40 cellular contexts compared by ENCODE assay signal in the genomic region with DNA sequence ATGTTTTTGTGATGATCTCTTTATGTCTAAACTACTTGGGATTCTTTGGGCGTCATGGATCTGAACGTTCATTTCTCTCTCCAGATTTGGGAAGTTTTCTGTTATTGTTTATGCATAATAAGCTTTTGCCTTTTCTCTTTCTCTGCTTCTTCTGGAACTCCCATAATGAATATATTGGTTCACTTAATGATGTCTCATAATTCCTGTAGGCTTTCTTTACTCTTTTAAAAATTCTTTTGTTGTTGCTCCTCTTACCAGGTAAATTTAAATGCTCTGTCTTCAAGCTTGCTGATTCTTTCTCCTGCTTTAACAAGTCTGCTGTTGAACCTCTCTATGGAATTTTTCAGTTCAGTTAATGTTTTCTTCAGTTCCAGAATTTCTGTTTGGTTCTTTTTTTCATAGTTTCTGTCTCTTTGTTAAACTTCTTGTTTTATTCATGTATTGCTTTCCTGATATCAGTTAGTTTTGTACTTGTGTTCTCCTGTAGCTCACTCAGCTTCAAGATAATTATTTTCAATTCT.
"Had no signal": no experiment of that assay in that cellular context is flagged by ENCODE, and none has a peak within 500 bp of the region (broad histone marks: within the 10 kb centered on the region; RNA-seq: fewer than 3 reads in every experiment).

No MANE protein-coding gene starts in this region.

- ATAC-seq: activated naive CD4-positive, alpha-beta T cell treated with anti-CD3 and anti-CD28 coated beads, Interleukin-2, amount 50 U/mL, for 72 hours; activated naive CD8-positive, alpha-beta T cell treated with anti-CD3 and anti-CD28 coated beads, Interleukin-2, amount 50 U/mL, for 24 hours; activated T-cell treated with anti-CD3 and anti-CD28 coated beads, Interleukin-2, amount 50 U/mL, for 4 hours; activated T-cell treated with anti-CD3 and anti-CD28 coated beads, Interleukin-2, amount 50 U/mL, for 72 hours; activated T-helper 17 cell treated with anti-CD3 and anti-CD28 coated beads, Interleukin-2, amount 50 U/mL, for 72 hours; body of pancreas had no signal

- H3K4me1 Mint-ChIP-seq: activated naive CD4-positive, alpha-beta T cell treated with anti-CD3 and anti-CD28 coated beads, Interleukin-2, amount 10 ng/mL, durations not matched to agents 7 days and 5 days; activated naive CD4-positive, alpha-beta T cell treated with anti-CD3 and anti-CD28 coated beads, Interleukin-2, amount 50 U/mL, for 24 hours; activated naive CD8-positive, alpha-beta T cell treated with anti-CD3 and anti-CD28 coated beads for 36 hours; activated naive CD8-positive, alpha-beta T cell treated with anti-CD3 and anti-CD28 coated beads, Interleukin-2, amount 10 ng/mL, durations not matched to agents 7 days and 5 days; activated naive CD8-positive, alpha-beta T cell treated with anti-CD3 and anti-CD28 coated beads, Interleukin-2, amount 50 U/mL, for 24 hours; activated T-helper 17 cell treated with anti-CD3 and anti-CD28 coated beads, Interleukin-2, amount 50 U/mL, for 72 hours; brain; central memory CD8-positive, alpha-beta T cell had no signal

- H3K4me3 Mint-ChIP-seq: activated naive CD4-positive, alpha-beta T cell treated with anti-CD3 and anti-CD28 coated beads for 36 hours; activated naive CD4-positive, alpha-beta T cell treated with anti-CD3 and anti-CD28 coated beads, Interleukin-2, amount 10 ng/mL, durations not matched to agents 7 days and 5 days; activated naive CD4-positive, alpha-beta T cell treated with anti-CD3 and anti-CD28 coated beads, Interleukin-2, amount 50 U/mL, for 24 hours; activated naive CD8-positive, alpha-beta T cell; activated naive CD8-positive, alpha-beta T cell treated with anti-CD3 and anti-CD28 coated beads for 36 hours; activated naive CD8-positive, alpha-beta T cell treated with anti-CD3 and anti-CD28 coated beads, Interleukin-2, amount 10 ng/mL, durations not matched to agents 7 days and 5 days; activated naive CD8-positive, alpha-beta T cell treated with anti-CD3 and anti-CD28 coated beads, Interleukin-2, amount 50 U/mL, for 24 hours; activated T-cell treated with anti-CD3 and anti-CD28 coated beads, Interleukin-2, amount 50 U/mL, for 24 hours; activated T-cell treated with anti-CD3 and anti-CD28 coated beads, Interleukin-2, amount 50 U/mL, for 4 hours; activated T-cell treated with anti-CD3 and anti-CD28 coated beads, Interleukin-2, amount 50 U/mL, for 72 hours; activated T-helper 1 cell treated with anti-CD3 and anti-CD28 coated beads, Interleukin-12 subunit alpha, Interleukin-12 subunit beta, Interleukin-2, Interleukin-4 antibody, amounts not matched to agents 30 ng/mL and 10 ng/mL and 1 ng/mL, durations not matched to agents 14 hours and 24 hours and 36 hours; activated T-helper 17 cell treated with anti-CD3 and anti-CD28 coated beads, Interleukin-2, amount 50 U/mL, for 72 hours; brain; central memory CD8-positive, alpha-beta T cell had no signal

- DNase-seq: activated effector memory CD4-positive, alpha-beta T cell treated with anti-CD3 and anti-CD28 coated beads, Interleukin-2, amount 50 U/mL, for 16 hours; activated effector memory CD4-positive, alpha-beta T cell treated with Interleukin-2 at 50 U/mL for 16 hours; activated gamma-delta T cell; activated gamma-delta T cell treated with Interleukin-2 at 50 U/mL for 16 hours; activated naive CD4-positive, alpha-beta T cell; activated naive CD4-positive, alpha-beta T cell treated with anti-CD3 and anti-CD28 coated beads for 36 hours; activated naive CD4-positive, alpha-beta T cell treated with anti-CD3 and anti-CD28 coated beads, Interleukin-2, amount 10 ng/mL, durations not matched to agents 7 days and 5 days; activated naive CD4-positive, alpha-beta T cell treated with anti-CD3 and anti-CD28 coated beads, Interleukin-2, amount 50 U/mL, for 16 hours; activated naive CD4-positive, alpha-beta T cell treated with Interleukin-2 at 50 U/mL for 16 hours; activated naive CD8-positive, alpha-beta T cell treated with anti-CD3 and anti-CD28 coated beads for 36 hours; activated naive CD8-positive, alpha-beta T cell treated with anti-CD3 and anti-CD28 coated beads, Interleukin-2, amount 10 ng/mL, durations not matched to agents 7 days and 5 days; activated naive CD8-positive, alpha-beta T cell treated with anti-CD3 and anti-CD28 coated beads, Interleukin-2, amount 50 U/mL, for 24 hours; activated T-cell treated with anti-CD3 and anti-CD28 coated beads, Interleukin-2, amount 50 U/mL, for 1 hour; activated T-cell treated with anti-CD3 and anti-CD28 coated beads, Interleukin-2, amount 50 U/mL, for 24 hours; activated T-cell treated with anti-CD3 and anti-CD28 coated beads, Interleukin-2, amount 50 U/mL, for 4 hours; activated T-cell treated with anti-CD3 and anti-CD28 coated beads, Interleukin-2, amount 50 U/mL, for 48 hours; activated T-cell treated with anti-CD3 and anti-CD28 coated beads, Interleukin-2, amount 50 U/mL, for 72 hours; adrenal gland; amniotic stem cell; amygdala; anterior cingulate cortex; aorta; body of pancreas; brain microvascular endothelial cell; caudate nucleus; central memory CD4-positive, alpha-beta T cell; cerebellar nuclear complex had no signal

- H3K4me3 ChIP-seq: adrenal gland, ascending aorta, body of pancreas, breast epithelium, cardiac muscle cell had no signal

- H3K36me3 ChIP-seq: adrenal gland, ascending aorta, brain microvascular endothelial cell, breast epithelium, cardiac muscle cell had no signal

- H3K9me3 ChIP-seq: body of pancreas had no signal

- H3K27ac ChIP-seq: adrenal gland, ascending aorta, body of pancreas, brain microvascular endothelial cell, breast epithelium, cardiac muscle cell had no signal

- H3K27me3 ChIP-seq: adrenal gland, ascending aorta, body of pancreas, brain microvascular endothelial cell, breast epithelium, cardiac muscle cell had no signal

- H3K36me3 Mint-ChIP-seq: activated naive CD4-positive, alpha-beta T cell treated with anti-CD3 and anti-CD28 coated beads, Interleukin-2, amount 10 ng/mL, durations not matched to agents 7 days and 5 days; activated naive CD4-positive, alpha-beta T cell treated with anti-CD3 and anti-CD28 coated beads, Interleukin-2, amount 50 U/mL, for 24 hours; activated naive CD8-positive, alpha-beta T cell; activated naive CD8-positive, alpha-beta T cell treated with anti-CD3 and anti-CD28 coated beads for 36 hours; activated naive CD8-positive, alpha-beta T cell treated with anti-CD3 and anti-CD28 coated beads, Interleukin-2, amount 10 ng/mL, durations not matched to agents 7 days and 5 days had no signal

- H3K27me3 Mint-ChIP-seq: activated naive CD4-positive, alpha-beta T cell treated with anti-CD3 and anti-CD28 coated beads, Interleukin-2, amount 10 ng/mL, durations not matched to agents 7 days and 5 days; activated naive CD4-positive, alpha-beta T cell treated with anti-CD3 and anti-CD28 coated beads, Interleukin-2, amount 50 U/mL, for 24 hours; activated naive CD8-positive, alpha-beta T cell; activated naive CD8-positive, alpha-beta T cell treated with anti-CD3 and anti-CD28 coated beads for 36 hours; activated naive CD8-positive, alpha-beta T cell treated with anti-CD3 and anti-CD28 coated beads, Interleukin-2, amount 10 ng/mL, durations not matched to agents 7 days and 5 days; activated naive CD8-positive, alpha-beta T cell treated with anti-CD3 and anti-CD28 coated beads, Interleukin-2, amount 50 U/mL, for 24 hours; activated T-cell treated with anti-CD3 and anti-CD28 coated beads, Interleukin-2, amount 50 U/mL, for 24 hours; activated T-helper 17 cell treated with anti-CD3 and anti-CD28 coated beads, Interleukin-2, amount 50 U/mL, for 72 hours; brain; central memory CD8-positive, alpha-beta T cell had no signal

- FAIRE-seq: astrocyte, bronchial epithelial cell had no signal

- H3K27ac Mint-ChIP-seq: activated naive CD4-positive, alpha-beta T cell treated with anti-CD3 and anti-CD28 coated beads for 36 hours; activated naive CD4-positive, alpha-beta T cell treated with anti-CD3 and anti-CD28 coated beads, Interleukin-2, amount 10 ng/mL, durations not matched to agents 7 days and 5 days; activated naive CD4-positive, alpha-beta T cell treated with anti-CD3 and anti-CD28 coated beads, Interleukin-2, amount 50 U/mL, for 24 hours; activated naive CD4-positive, alpha-beta T cell treated with anti-CD3 and anti-CD28 coated beads, Interleukin-2, amount 50 U/mL, for 72 hours; activated naive CD8-positive, alpha-beta T cell; activated naive CD8-positive, alpha-beta T cell treated with anti-CD3 and anti-CD28 coated beads for 36 hours; activated naive CD8-positive, alpha-beta T cell treated with anti-CD3 and anti-CD28 coated beads, Interleukin-2, amount 10 ng/mL, durations not matched to agents 7 days and 5 days; activated naive CD8-positive, alpha-beta T cell treated with anti-CD3 and anti-CD28 coated beads, Interleukin-2, amount 50 U/mL, for 24 hours; activated T-cell treated with anti-CD3 and anti-CD28 coated beads, Interleukin-2, amount 50 U/mL, for 24 hours; activated T-cell treated with anti-CD3 and anti-CD28 coated beads, Interleukin-2, amount 50 U/mL, for 72 hours; activated T-helper 1 cell treated with anti-CD3 and anti-CD28 coated beads, Interleukin-12 subunit alpha, Interleukin-12 subunit beta, Interleukin-2, Interleukin-4 antibody, amounts not matched to agents 30 ng/mL and 10 ng/mL and 1 ng/mL, durations not matched to agents 14 hours and 24 hours and 36 hours; activated T-helper 17 cell treated with anti-CD3 and anti-CD28 coated beads, Interleukin-2, amount 50 U/mL, for 72 hours; activated T-helper 2 cell treated with anti-CD3 and anti-CD28 coated beads, Interferon-gamma antibody, Interleukin-2, Interleukin-4, amounts not matched to agents 10 μg/mL and 5 μg/mL and 100 μg/mL, durations not matched to agents 14 hours and 24 hours and 36 hours; brain had no signal

- H3K4me1 ChIP-seq: adrenal gland, ascending aorta, body of pancreas, breast epithelium had no signal
